18 cellular contexts compared by ENCODE assay signal in the genomic region with DNA sequence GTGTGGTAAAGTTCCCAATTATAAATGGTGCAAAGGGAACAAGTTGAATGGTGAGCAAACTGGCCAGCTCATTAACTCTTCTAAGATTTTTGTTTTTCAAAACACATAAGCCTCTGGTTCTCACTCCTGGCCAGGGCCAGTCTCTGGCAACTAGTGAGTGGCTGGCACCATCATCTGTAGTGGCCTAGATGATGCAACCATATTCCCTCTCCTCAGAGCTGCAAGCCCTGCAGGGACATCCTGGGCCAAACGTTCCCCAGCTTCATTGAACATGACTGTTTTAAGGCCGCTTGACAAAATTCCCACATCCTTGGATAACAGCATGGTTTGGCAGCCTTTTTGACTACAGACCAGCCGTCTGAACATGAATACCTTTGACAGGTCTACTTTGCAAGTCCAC. TPM values are rescaled to one million over a fixed set of nuclear protein-coding genes. Genes with fewer than 3 reads are reported as not detected.
DNase-seq lines count a peak whose midpoint lies in the region; ATAC-seq, FAIRE-seq and TF ChIP-seq lines count a peak whose summit lies in the region.
"Had no signal": no experiment of that assay in that cellular context is flagged by ENCODE, and none has a peak within 500 bp of the region (broad histone marks: within the 10 kb centered on the region; RNA-seq: fewer than 3 reads in every experiment).

No MANE protein-coding gene starts in this region.

- no peak overlapping the region for H2AFZ ChIP-seq in trophoblast cell (ENCODE audit: insufficient read depth, low read length, poor library complexity)

- no peak overlapping the region for H3K14ac ChIP-seq in trophoblast cell (ENCODE audit: low read length)

- H3K27me3 ChIP-seq in CD4-positive, CD25-positive, alpha-beta regulatory T cell (ENCODE audit: control insufficient read depth, insufficient read depth, low read length) = no peaks in the 10 kb centered on the region
- H3K27me3 ChIP-seq in trophoblast cell (ENCODE audit: insufficient read depth, low read length) = no peaks in the 10 kb centered on the region
- H3K27me3 ChIP-seq: BE2C, cardiac muscle cell had no signal

- no peak overlapping the region for H4K8ac ChIP-seq in trophoblast cell (ENCODE audit: low read depth, low read length)

- H3K36me3 Mint-ChIP-seq in CD4-positive, CD25-positive, alpha-beta regulatory T cell = peaks cover 52% of the 10 kb centered on the region
- peaks cover 35% of the 10 kb centered on the region for H3K36me3 Mint-ChIP-seq in HFFc6 (ENCODE audit: low read depth)

- H3K9me3 Mint-ChIP-seq in CD4-positive, CD25-positive, alpha-beta regulatory T cell = no peaks in the 10 kb centered on the region
- H3K9me3 Mint-ChIP-seq in HFFc6 = no peaks in the 10 kb centered on the region
- H3K9me3 Mint-ChIP-seq: activated T-cell treated with anti-CD3 and anti-CD28 coated beads, Interleukin-2, amount 50 U/mL, for 24 hours had no signal

- no peaks in the 10 kb centered on the region for H3K79me2 ChIP-seq in trophoblast cell (ENCODE audit: control insufficient read depth, insufficient read depth, low read length, poor library complexity)

- H3K4me2 ChIP-seq in trophoblast cell (ENCODE audit: low read length) = no peak overlapping the region

- no peak overlapping the region for H3K27ac ChIP-seq in CD4-positive, CD25-positive, alpha-beta regulatory T cell (ENCODE audit: insufficient read depth, low read length, poor library complexity, severe bottlenecking)
- H3K27ac ChIP-seq in epithelial cell of prostate = peak overlapping the region; percentile 7
- no peak overlapping the region for H3K27ac ChIP-seq in trophoblast cell (ENCODE audit: low read depth, low read length)
- H3K27ac ChIP-seq: cardiac muscle cell had no signal

- H3K4me3 Mint-ChIP-seq in CD4-positive, CD25-positive, alpha-beta regulatory T cell = no peak overlapping the region
- H3K4me3 Mint-ChIP-seq in HFFc6 = no peak overlapping the region
- H3K4me3 Mint-ChIP-seq: activated T-cell treated with anti-CD3 and anti-CD28 coated beads, Interleukin-2, amount 50 U/mL, for 24 hours had no signal

- no peak overlapping the region for H3K4ac ChIP-seq in trophoblast cell (ENCODE audit: low read depth, low read length)

- no peak for ATAC-seq in CD4-positive, CD25-positive, alpha-beta regulatory T cell (ENCODE audit: low read depth in 2 of 2)
- ATAC-seq in HG03039 (IDR thresholded peaks at IDR 0.05; ENCODE audit: unreplicated experiment) = no peak
- ATAC-seq: mucosa of descending colon had no signal

- no peak overlapping the region for H2BK120ac ChIP-seq in trophoblast cell (ENCODE audit: insufficient read depth, low read length, poor library complexity)

- TF ChIP-seq CTCF in HFFc6 (IDR thresholded peaks at IDR 0.05) = no peak

- no peaks in the 10 kb centered on the region for H3K27me3 Mint-ChIP-seq in CD4-positive, CD25-positive, alpha-beta regulatory T cell
- H3K27me3 Mint-ChIP-seq in HFFc6 (ENCODE audit: insufficient read depth) = peaks cover 2% of the 10 kb centered on the region; the same call in 1 of the 2 replicates
- H3K27me3 Mint-ChIP-seq: activated T-cell treated with anti-CD3 and anti-CD28 coated beads, Interleukin-2, amount 50 U/mL, for 24 hours had no signal

- no peak overlapping the region for H3K18ac ChIP-seq in trophoblast cell (ENCODE audit: low read length)

- no CpG with 5 or more reads among the region's 3 CpGs for WGBS in trophoblast cell (ENCODE audit: extremely low coverage, insufficient coverage, insufficient read length)

- H3K4me1 ChIP-seq in CD4-positive, CD25-positive, alpha-beta regulatory T cell (ENCODE audit: control insufficient read depth, insufficient read depth, low read length, poor library complexity, severe bottlenecking) = peaks cover 15% of the 10 kb centered on the region
- H3K4me1 ChIP-seq in trophoblast cell (ENCODE audit: control insufficient read depth in 1 of 2, insufficient read depth in 2 of 2, low read length in 2 of 2) = peaks cover 16 to 39% of the 10 kb centered on the region in 2 experiments
- H3K4me1 ChIP-seq: BE2C had no signal

- FAIRE-seq in GM19239 (lab: Jason Lieb, UNC) = no peak
- FAIRE-seq: H54 had no signal

- no peak overlapping the region for H2BK12ac ChIP-seq in trophoblast cell (ENCODE audit: low read length)

- peaks cover 55% of the 10 kb centered on the region for H3K36me3 ChIP-seq in CD4-positive, CD25-positive, alpha-beta regulatory T cell (ENCODE audit: control insufficient read depth, insufficient read depth, low read length)
- H3K36me3 ChIP-seq in trophoblast cell (ENCODE audit: control insufficient read depth in 1 of 2, insufficient read depth in 2 of 2, low read length in 2 of 2) = peaks cover 32 to 48% of the 10 kb centered on the region in 2 experiments

- no peaks in the 10 kb centered on the region for H3K9me3 ChIP-seq in CD4-positive, CD25-positive, alpha-beta regulatory T cell (ENCODE audit: control insufficient read depth in 2 of 2, low read length in 2 of 2)
- H3K9me3 ChIP-seq in trophoblast cell (ENCODE audit: insufficient read depth, low read depth, low read length) = no peaks in the 10 kb centered on the region
- H3K9me3 ChIP-seq: BE2C, mucosa of descending colon had no signal

- no peak overlapping the region for H3K4me3 ChIP-seq in CD4-positive, CD25-positive, alpha-beta regulatory T cell (ENCODE audit: low read depth, low read length)
- H3K4me3 ChIP-seq in trophoblast cell (ENCODE audit: low read depth, low read length) = no peak overlapping the region
- H3K4me3 ChIP-seq: cardiac muscle cell, mucosa of descending colon had no signal

- DNase-seq in CD4-positive, CD25-positive, alpha-beta regulatory T cell = no peak
- DNase-seq in HFFc6 (no peak), epithelial cell of prostate (ENCODE audit: low read depth, low spot score) (no peak), trophoblast cell (peak; percentile 58 to 62), NCI-H524 treated with DMSO at 0.1 percent for 48 hours (lab: John Stamatoyannopoulos, UW) (no peak), GM19239 (ENCODE audit: insufficient read length, low spot score) (no peak), GDM1 (lab: John Stamatoyannopoulos, UW) (no peak)
- DNase-seq: activated CD4-positive, alpha-beta T cell treated with anti-CD3 and anti-CD28 coated beads, Interleukin-2, amount 50 U/mL, for 48 hours; activated T-cell treated with anti-CD3 and anti-CD28 coated beads, Interleukin-2, amount 50 U/mL, for 24 hours; BE2C; effector CD8-positive, alpha-beta T cell; mucosa of descending colon; NCI-H146; stimulated activated CD4-positive, alpha-beta T cell treated with anti-CD3 and anti-CD28 coated beads, Interleukin-4, amount 100 ng/mL, for 24 hours; SW 1271 had no signal

- H3K9ac ChIP-seq in trophoblast cell (ENCODE audit: low read length) = no peak overlapping the region

- no peak overlapping the region for H2BK5ac ChIP-seq in trophoblast cell (ENCODE audit: low read depth, low read length, poor library complexity)

- no peak overlapping the region for H4K91ac ChIP-seq in trophoblast cell (ENCODE audit: low read depth, low read length)

- H3K79me1 ChIP-seq in trophoblast cell (ENCODE audit: low read length) = peaks cover 5% of the 10 kb centered on the region

- H4K12ac ChIP-seq in trophoblast cell (ENCODE audit: low read depth, low read length) = no peak overlapping the region

- H3K23ac ChIP-seq in trophoblast cell (ENCODE audit: low read length) = no peak overlapping the region

- peaks cover 7 to 80% (median 59%) of the 10 kb centered on the region in 4 donors for H3K4me1 Mint-ChIP-seq in CD4-positive, CD25-positive, alpha-beta regulatory T cell
- H3K4me1 Mint-ChIP-seq in HFFc6 (ENCODE audit: low read depth) = peaks cover 100% of the 10 kb centered on the region

- H3K27ac Mint-ChIP-seq in CD4-positive, CD25-positive, alpha-beta regulatory T cell = peak overlapping the region in 2 of 3 donors; percentile 9 to 22
- peak overlapping the region; percentile 70; the same call in 1 of the 2 replicates for H3K27ac Mint-ChIP-seq in HFFc6
- H3K27ac Mint-ChIP-seq: activated T-cell treated with anti-CD3 and anti-CD28 coated beads, Interleukin-2, amount 50 U/mL, for 24 hours had no signal

- H2AK5ac ChIP-seq in trophoblast cell (ENCODE audit: low read length) = no peak overlapping the region

RNA-seq across cellular contexts. Expression of a gene that starts 24.0 kb away (rescaled TPM):
- 139 TPM for total RNA-seq in CD4-positive, CD25-positive, alpha-beta regulatory T cell
- polyA plus RNA-seq in CD4-positive, CD25-positive, alpha-beta regulatory T cell = 100 to 1,000 TPM; 126 to 161 (median 148) TPM
- total RNA-seq in HFFc6 (2021; fragmentation: NEBNext Ultra II Directional; extraction: Animal tissue kit (Norgen Biotek cat#: 25700)) = 100 to 1,000 TPM; 116 to 144 (median 127) TPM
- 172 and 175 TPM in 2 replicates for polyA plus RNA-seq in trophoblast cell (2013)

Comparison
In these comparisons a context has a peak if more than half of its experiments do, and no peak if none do; other contexts are left out.
1. DNase-seq: peak in trophoblast cell (2 of 2); none in CD4-positive, CD25-positive, alpha-beta regulatory T cell (0 of 3), HFFc6 (single experiment), epithelial cell of prostate (single experiment), NCI-H524 treated with DMSO at 0.1 percent for 48 hours (single experiment), GM19239 (single experiment) and GDM1 (single experiment).